In genomic region chr18:10927290-10927979, GRCh38 we compare ENCODE assay signal across 13 cellular contexts.
DNase-seq lines count a peak whose midpoint lies in the region; ATAC-seq, FAIRE-seq and TF ChIP-seq lines count a peak whose summit lies in the region.
"Had no signal": no experiment of that assay in that cellular context is flagged by ENCODE, and none has a peak within 500 bp of the region (broad histone marks: within the 10 kb centered on the region; RNA-seq: fewer than 3 reads in every experiment).

No MANE protein-coding gene starts in this region.

- TF ChIP-seq POLR2A in GM12892 (IDR thresholded peaks at IDR 0.05; ENCODE audit: low read depth, low read length) (no peak), stomach (IDR thresholded peaks at IDR 0.05) (no peak)

- H3K4me3 ChIP-seq in ascending aorta (peak overlapping the region in 1 of 2 donors; percentile 52), right cardiac atrium (ENCODE audit: low read length) (peak overlapping the region; percentile 32), stomach (no peak overlapping the region)

- peak overlapping the region; percentile 49 to 61 for H3K27ac ChIP-seq in ascending aorta
- H3K27ac ChIP-seq in right cardiac atrium (ENCODE audit: low read length) = no peak overlapping the region
- H3K27ac ChIP-seq in stomach = peak overlapping the region in 4 of 5 donors; percentile 37 to 67 (median 51)

- H3K9me3 ChIP-seq in ascending aorta (no peaks in the 10 kb centered on the region), right cardiac atrium (ENCODE audit: control insufficient read depth, low read length) (no peaks in the 10 kb centered on the region), stomach (no peaks in the 10 kb centered on the region)

- no peaks in the 10 kb centered on the region for H3K27me3 ChIP-seq in ascending aorta
- H3K27me3 ChIP-seq in right cardiac atrium (ENCODE audit: control insufficient read depth, insufficient read depth) = no peaks in the 10 kb centered on the region
- H3K27me3 ChIP-seq in stomach = no peaks in the 10 kb centered on the region

- peaks cover 0 to 4% of the 10 kb centered on the region in 2 donors for H3K4me1 ChIP-seq in ascending aorta
- no peaks in the 10 kb centered on the region for H3K4me1 ChIP-seq in right cardiac atrium (ENCODE audit: control insufficient read depth, insufficient read depth, low read length)
- H3K4me1 ChIP-seq in stomach = peaks cover 0 to 20% (median 0%) of the 10 kb centered on the region in 4 donors

- TF ChIP-seq CTCF in ascending aorta (IDR thresholded peaks at IDR 0.05) (no peak), stomach (IDR thresholded peaks at IDR 0.05) (no peak)

- no peak for TF ChIP-seq EP300 in stomach (IDR thresholded peaks at IDR 0.05)

- H3K36me3 ChIP-seq in ascending aorta (no peaks in the 10 kb centered on the region), stomach (no peaks in the 10 kb centered on the region)

- ATAC-seq in right cardiac atrium (peak; percentile 74 to 79), GM18868 (IDR thresholded peaks at IDR 0.05; ENCODE audit: unreplicated experiment) (no peak)
- ATAC-seq: natural killer cell treated with Interleukin-12 subunit alpha and Interleukin-12 subunit beta and Interleukin-15 and Interleukin-18, amount 100 ng/mL, for 72 hours had no signal

- FAIRE-seq in GM12892 (lab: Jason Lieb, UNC) = peak; percentile 5
- FAIRE-seq: frontal cortex had no signal

- intact Hi-C loops in ascending aorta (cut with DNase I) (no loop called here), right cardiac atrium (cut with DNase I) (no loop called here), stomach (cut with DNase I; ENCODE audit: low total_unique reads) (no loop called here)

- DNase-seq in GM12892 (ENCODE audit: insufficient read length) (no peak), ascending aorta (ENCODE audit: low spot score in 2 of 2) (no peak), right cardiac atrium (peak; percentile 31 to 48 (median 37)), stomach (no peak), NCI-H1105 (lab: John Stamatoyannopoulos, UW) (no peak), NCI-H2029 treated with DMSO at 0.1 percent for 48 hours (lab: John Stamatoyannopoulos, UW) (no peak), HuH-7.5 (ENCODE audit: low spot score) (no peak)
- DNase-seq: activated CD4-positive, alpha-beta T cell treated with anti-CD3 and anti-CD28 coated beads for 4 hours; activated naive CD4-positive, alpha-beta T cell treated with anti-CD3 and anti-CD28 coated beads, Interleukin-2, amount 10 ng/mL, durations not matched to agents 7 days and 5 days; OCI-M1 had no signal

- WGBS in right cardiac atrium = 40% methylated on average over 12 of the region's 12 CpGs
- WGBS in stomach, 5 donors = 58 to 68% (median 63%) methylated on average over 12 of the region's 12 CpGs

Comparison
In these comparisons a context has a peak if more than half of its experiments do, and no peak if none do; other contexts are left out.
1. DNase-seq: peak in right cardiac atrium (3 of 3); none in GM12892 (single experiment), ascending aorta (0 of 2), stomach (single experiment), NCI-H1105 (single experiment), NCI-H2029 treated with DMSO at 0.1 percent for 48 hours (single experiment) and HuH-7.5 (single experiment).